15 cellular contexts compared by ENCODE assay signal in genomic region chr7:155647734-155648133, GRCh38. TPM values are rescaled to one million over a fixed set of nuclear protein-coding genes. Genes with fewer than 3 reads are reported as not detected.
DNase-seq lines count a peak whose midpoint lies in the region; ATAC-seq and TF ChIP-seq lines count a peak whose summit lies in the region.
"Had no signal": no experiment of that assay in that cellular context is flagged by ENCODE, and none has a peak within 500 bp of the region (broad histone marks: within the 10 kb centered on the region; RNA-seq: fewer than 3 reads in every experiment).

No MANE protein-coding gene starts in this region.

- no peak for TF ChIP-seq CTCF in C4-2B (conservative IDR thresholded peaks at IDR 0.05)

- H3K4me3 Mint-ChIP-seq in CD8-positive, alpha-beta memory T cell: peak overlapping the region in 2 of 7 donors; percentile 32 to 95
- H3K4me3 Mint-ChIP-seq in T-cell: peak overlapping the region in 2 of 3 donors; percentile 49 to 93
- peak overlapping the region in 7 of 10 donors; percentile 1 to 96 (median 45) for H3K4me3 Mint-ChIP-seq in naive thymus-derived CD4-positive, alpha-beta T cell
- H3K4me3 Mint-ChIP-seq: GM23338 had no signal

- peak overlapping the region; percentile 76 for H3K27ac ChIP-seq in C4-2B
- no peak overlapping the region for H3K27ac ChIP-seq in CD8-positive, alpha-beta memory T cell (ENCODE audit: low read depth, low read length)
- no peak overlapping the region for H3K27ac ChIP-seq in naive thymus-derived CD4-positive, alpha-beta T cell (ENCODE audit: low read depth, low read length)
- H3K27ac ChIP-seq: BLaER1 had no signal

- CTCF ChIA-PET in CD8-positive, alpha-beta memory T cell (lab: Charles Lee): no interaction called here
- CTCF ChIA-PET in T-cell (lab: Charles Lee): interaction anchor here in 1 of 2 donors (0.6 kb wide), 1 partner anchor 149 kb away, joined by 4 read pairs; no protein-coding TSS in a partner anchor
- CTCF ChIA-PET in naive thymus-derived CD4-positive, alpha-beta T cell (lab: Charles Lee): no interaction called here

- ATAC-seq in T-cell (replicated peaks in 1 of 4): no peak
- no peak for ATAC-seq in naive thymus-derived CD4-positive, alpha-beta T cell
- no peak for ATAC-seq in HG03159 (IDR thresholded peaks at IDR 0.05; ENCODE audit: unreplicated experiment)
- no peak for ATAC-seq in GM21526 (IDR thresholded peaks at IDR 0.05; ENCODE audit: low FRiP score, unreplicated experiment)
- no peak for ATAC-seq in GM21360 (IDR thresholded peaks at IDR 0.05; ENCODE audit: unreplicated experiment)
- ATAC-seq: GM23338, HCT116 had no signal

- H3K4me3 ChIP-seq in CD8-positive, alpha-beta memory T cell (ENCODE audit: low read length): no peak overlapping the region
- no peak overlapping the region for H3K4me3 ChIP-seq in naive thymus-derived CD4-positive, alpha-beta T cell (ENCODE audit: low read length)
- H3K4me3 ChIP-seq: BLaER1, GM23338 had no signal

- POLR2A ChIA-PET in CD8-positive, alpha-beta memory T cell (lab: Charles Lee): no interaction called here
- POLR2A ChIA-PET in T-cell (lab: Charles Lee): no interaction called here
- POLR2A ChIA-PET in naive thymus-derived CD4-positive, alpha-beta T cell (lab: Charles Lee): no interaction called here

- H3K27me3 Mint-ChIP-seq in CD8-positive, alpha-beta memory T cell: no peaks in the 10 kb centered on the region
- H3K27me3 Mint-ChIP-seq in T-cell: peaks cover 0 to 1% of the 10 kb centered on the region in 2 donors
- peaks cover 0 to 2% (median 0%) of the 10 kb centered on the region in 5 donors for H3K27me3 Mint-ChIP-seq in naive thymus-derived CD4-positive, alpha-beta T cell

- peaks cover 80 to 88% (median 87%) of the 10 kb centered on the region in 3 donors for H3K4me1 Mint-ChIP-seq in CD8-positive, alpha-beta memory T cell
- H3K4me1 Mint-ChIP-seq in T-cell: peaks cover 84 to 87% (median 85%) of the 10 kb centered on the region in 3 donors
- peaks cover 50 to 92% (median 81%) of the 10 kb centered on the region in 7 donors for H3K4me1 Mint-ChIP-seq in naive thymus-derived CD4-positive, alpha-beta T cell

- intact Hi-C loops in naive thymus-derived CD4-positive, alpha-beta T cell (cut with micrococcal nuclease): loop anchor here (2.0 to 10.0 kb wide), 5 partner anchors 15 to 997 kb away; partner anchors contain the start of genes RNF32 (in 2 of the 2) and PAXIP1 (in 1 of the 2)

- H3K4me1 ChIP-seq in CD8-positive, alpha-beta memory T cell (ENCODE audit: insufficient read depth, low read length): peaks cover 36% of the 10 kb centered on the region
- peaks cover 37 to 41% of the 10 kb centered on the region in 2 donors for H3K4me1 ChIP-seq in naive thymus-derived CD4-positive, alpha-beta T cell (ENCODE audit: control insufficient read depth in 2 of 2, insufficient read depth in 2 of 2, low read length in 2 of 2)

- H3K27ac Mint-ChIP-seq in CD8-positive, alpha-beta memory T cell: peak overlapping the region in 5 of 8 donors; percentile 29 to 55 (median 39)
- no peak overlapping the region for H3K27ac Mint-ChIP-seq in T-cell
- H3K27ac Mint-ChIP-seq in naive thymus-derived CD4-positive, alpha-beta T cell: peak overlapping the region in 1 of 9 donors; percentile 25
- H3K27ac Mint-ChIP-seq: GM23338 had no signal

- peaks cover 8 to 17% (median 12%) of the 10 kb centered on the region in 5 donors for H3K9me3 Mint-ChIP-seq in CD8-positive, alpha-beta memory T cell
- H3K9me3 Mint-ChIP-seq in T-cell: peaks cover 0 to 17% (median 5%) of the 10 kb centered on the region in 3 donors
- peaks cover 0 to 31% (median 12%) of the 10 kb centered on the region in 11 donors for H3K9me3 Mint-ChIP-seq in naive thymus-derived CD4-positive, alpha-beta T cell

- H3K9me3 ChIP-seq in CD8-positive, alpha-beta memory T cell (ENCODE audit: low read length): no peaks in the 10 kb centered on the region
- peaks cover 0 to 7% (median 0%) of the 10 kb centered on the region in 3 experiments for H3K9me3 ChIP-seq in naive thymus-derived CD4-positive, alpha-beta T cell (ENCODE audit: control insufficient read depth in 2 of 3, low read length in 3 of 3)

- no peak for DNase-seq in CD8-positive, alpha-beta memory T cell
- no peak for DNase-seq in T-cell
- no peak for DNase-seq in naive thymus-derived CD4-positive, alpha-beta T cell
- DNase-seq: DMS79 treated with DMSO at 0.1 percent for 48 hours, NCI-H1436, NCI-H1930, NCI-H226, NCI-H524 treated with DMSO at 0.1 percent for 48 hours had no signal

- H3K27me3 ChIP-seq in CD8-positive, alpha-beta memory T cell (ENCODE audit: insufficient read depth, low read length, poor library complexity, severe bottlenecking): no peaks in the 10 kb centered on the region
- no peaks in the 10 kb centered on the region for H3K27me3 ChIP-seq in naive thymus-derived CD4-positive, alpha-beta T cell (ENCODE audit: control insufficient read depth in 2 of 2, insufficient read depth in 2 of 2, low read length in 2 of 2)
- H3K27me3 ChIP-seq: BLaER1 had no signal

- H3K36me3 Mint-ChIP-seq in CD8-positive, alpha-beta memory T cell: peaks cover 21 to 56% (median 31%) of the 10 kb centered on the region in 3 donors
- H3K36me3 Mint-ChIP-seq in T-cell: peaks cover 44% of the 10 kb centered on the region
- H3K36me3 Mint-ChIP-seq in naive thymus-derived CD4-positive, alpha-beta T cell: peaks cover 23 to 49% (median 41%) of the 10 kb centered on the region in 5 donors

- H3K36me3 ChIP-seq in CD8-positive, alpha-beta memory T cell (ENCODE audit: insufficient read depth, low read length): peaks cover 4% of the 10 kb centered on the region
- peaks cover 0 to 20% (median 7%) of the 10 kb centered on the region in 3 experiments for H3K36me3 ChIP-seq in naive thymus-derived CD4-positive, alpha-beta T cell (ENCODE audit: control insufficient read depth in 2 of 3, insufficient read depth in 3 of 3, low read length in 3 of 3)

RNA-seq across cellular contexts. Expression of gene RBM33, which starts 3.3 kb away (rescaled TPM):
- total RNA-seq in CD8-positive, alpha-beta memory T cell: 10 to 100 TPM; 68.7 to 71.6 TPM
- polyA plus RNA-seq in CD8-positive, alpha-beta memory T cell: 68.5 TPM
- total RNA-seq in T-cell: 100 to 1,000 TPM; 157 to 180 (median 170) TPM
- 100 to 1,000 TPM in 4 of 5 experiments, 10 to 100 TPM in 1; 90.2 to 177 (median 164) TPM for total RNA-seq in naive thymus-derived CD4-positive, alpha-beta T cell
- polyA plus RNA-seq in naive thymus-derived CD4-positive, alpha-beta T cell: 10 to 100 TPM; 43.7 to 78.8 TPM

Comparison
In these comparisons a context has a peak if more than half of its experiments do, and no peak if none do; other contexts are left out.
1. H3K27ac Mint-ChIP-seq: peak in CD8-positive, alpha-beta memory T cell (5 of 8); none in T-cell (0 of 2).